10 cellular contexts compared by ENCODE assay signal in the genomic region with DNA sequence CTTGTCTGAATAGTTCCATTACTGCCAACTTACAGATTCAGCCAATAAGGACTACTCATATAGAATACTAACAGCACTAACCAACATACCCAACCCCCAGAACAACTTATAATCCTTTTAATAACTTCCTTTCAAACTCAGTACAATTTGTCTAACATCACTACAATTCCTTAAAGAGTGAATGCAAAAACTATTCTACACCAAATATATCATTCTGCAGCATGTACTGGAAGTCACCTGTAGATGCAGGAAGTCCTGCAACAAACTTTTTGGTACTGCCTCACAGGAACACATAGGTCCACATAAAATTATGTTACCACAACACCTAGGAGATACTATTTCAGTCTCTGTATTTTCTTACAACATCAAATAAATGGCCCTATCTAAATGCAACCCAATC. TPM values are rescaled to one million over a fixed set of nuclear protein-coding genes. Genes with fewer than 3 reads are reported as not detected.
DNase-seq lines count a peak whose midpoint lies in the region; ATAC-seq and TF ChIP-seq lines count a peak whose summit lies in the region.
"Had no signal": no experiment of that assay in that cellular context is flagged by ENCODE, and none has a peak within 500 bp of the region (broad histone marks: within the 10 kb centered on the region; RNA-seq: fewer than 3 reads in every experiment).

No MANE protein-coding gene starts in this region.

- peak overlapping the region; percentile 99 for H3K9ac ChIP-seq in mesenchymal stem cell (ENCODE audit: low read length)

- H3K14ac ChIP-seq in mesenchymal stem cell (ENCODE audit: low read length in 2 of 2), result no peak overlapping the region

- H2BK5ac ChIP-seq in mesenchymal stem cell (ENCODE audit: low read depth, low read length, poor library complexity, severe bottlenecking), result no peak overlapping the region

- H3K9me3 ChIP-seq in heart left ventricle (no peaks in the 10 kb centered on the region), mesenchymal stem cell (ENCODE audit: control insufficient read depth, low read length) (no peaks in the 10 kb centered on the region), vagina (no peaks in the 10 kb centered on the region)

- H3K4me1 ChIP-seq in heart left ventricle (peaks cover 26 to 81% (median 67%) of the 10 kb centered on the region in 12 donors), mesenchymal stem cell (ENCODE audit: control insufficient read depth, insufficient read depth, low read depth, low read length) (peaks cover 2% of the 10 kb centered on the region), vagina (peaks cover 66% of the 10 kb centered on the region)

- peaks cover 6% of the 10 kb centered on the region for H3K79me1 ChIP-seq in mesenchymal stem cell (replicated peaks; ENCODE audit: low read length, poor library complexity, severe bottlenecking)

- no peak overlapping the region for H2BK15ac ChIP-seq in mesenchymal stem cell (ENCODE audit: low read depth, poor library complexity, severe bottlenecking)

- H3K4me3 ChIP-seq in heart left ventricle (peak overlapping the region in 11 of 12 donors; percentile 2 to 100 (median 92)), brain microvascular endothelial cell (ENCODE audit: low read depth, low read length) (peak overlapping the region; percentile 91), mesenchymal stem cell (ENCODE audit: insufficient read depth in 1 of 2, low read depth in 1 of 2, low read length in 2 of 2) (peak overlapping the region in 1 of 2 experiments; percentile 86), vagina (peak overlapping the region; percentile 79 to 92)

- no peak overlapping the region for H4K8ac ChIP-seq in mesenchymal stem cell (ENCODE audit: low read length)

- no peak overlapping the region for H3K23ac ChIP-seq in mesenchymal stem cell (ENCODE audit: low read length in 2 of 2)

- H2BK120ac ChIP-seq in mesenchymal stem cell (ENCODE audit: low read depth, low read length), result no peak overlapping the region

- TF ChIP-seq POLR2A in heart left ventricle (IDR thresholded peaks at IDR 0.05), result no peak
- no peak for TF ChIP-seq POLR2A in vagina (IDR thresholded peaks at IDR 0.05)

- no peak overlapping the region for H3K18ac ChIP-seq in mesenchymal stem cell (ENCODE audit: low read depth in 1 of 2, low read length in 2 of 2)

- H3K27me3 ChIP-seq in heart left ventricle, result no peaks in the 10 kb centered on the region
- no peaks in the 10 kb centered on the region for H3K27me3 ChIP-seq in brain microvascular endothelial cell (replicated peaks)
- H3K27me3 ChIP-seq in mesenchymal stem cell (ENCODE audit: control insufficient read depth in 1 of 2, insufficient read depth in 1 of 2, low read length in 2 of 2), result no peaks in the 10 kb centered on the region
- H3K27me3 ChIP-seq in vagina, result no peaks in the 10 kb centered on the region

- TF ChIP-seq CTCF in heart left ventricle (IDR thresholded peaks at IDR 0.05) (no peak), brain microvascular endothelial cell (IDR thresholded peaks at IDR 0.05; ENCODE audit: low read depth, low read length, missing control alignments) (no peak), vagina (IDR thresholded peaks at IDR 0.05) (no peak)

- H2BK12ac ChIP-seq in mesenchymal stem cell (ENCODE audit: low read length in 2 of 2), result no peak overlapping the region

- DNase-seq in heart left ventricle, result no peak
- no peak for DNase-seq in left cardiac atrium
- no peak for DNase-seq in brain microvascular endothelial cell
- DNase-seq in mesenchymal stem cell, result peak; percentile 23
- DNase-seq in vagina (ENCODE audit: extremely low spot score in 2 of 2), result no peak
- no peak for DNase-seq in H4 (ENCODE audit: low spot score)
- DNase-seq: DMS79, SW 1271 had no signal

- in situ Hi-C loops in brain microvascular endothelial cell (cut with HindIII; ENCODE audit: low pct_ligation_motif_present, low sequenced_read_pairs), result no loop called here

- no peak for ATAC-seq in heart left ventricle
- ATAC-seq in left cardiac atrium, result no peak
- no peak for ATAC-seq in GM19324 (IDR thresholded peaks at IDR 0.05; ENCODE audit: low FRiP score, unreplicated experiment)
- ATAC-seq in HG02759 (IDR thresholded peaks at IDR 0.05; ENCODE audit: unreplicated experiment), result no peak

- intact Hi-C loops in heart left ventricle (cut with DNase I) (loop anchor here in 1 of 10 donors (10.0 kb wide), 1 partner anchor 87 kb away; no protein-coding TSS in a partner anchor), left cardiac atrium (cut with DNase I) (no loop called here), vagina (cut with DNase I) (no loop called here)

- no peak overlapping the region for H4K91ac ChIP-seq in mesenchymal stem cell (ENCODE audit: low read length)

- H2AFZ ChIP-seq in mesenchymal stem cell (ENCODE audit: low read depth, low read length), result no peak overlapping the region

- peak overlapping the region; percentile 51 for H3K4me2 ChIP-seq in mesenchymal stem cell (ENCODE audit: low read length, poor library complexity, severe bottlenecking)

- no peak overlapping the region for H3K4ac ChIP-seq in mesenchymal stem cell (ENCODE audit: low read depth in 1 of 2, low read length in 2 of 2)

- H3K27ac ChIP-seq in heart left ventricle (peak overlapping the region in 3 of 12 donors; percentile 99 to 100 (median 99)), brain microvascular endothelial cell (no peak overlapping the region), mesenchymal stem cell (ENCODE audit: low read length, poor library complexity, severe bottlenecking) (no peak overlapping the region), vagina (peak overlapping the region; percentile 99)

- no peak overlapping the region for H2AK5ac ChIP-seq in mesenchymal stem cell (ENCODE audit: low read length, severe bottlenecking)

- H3K36me3 ChIP-seq in heart left ventricle (peaks cover 3 to 62% (median 59%) of the 10 kb centered on the region in 9 donors), brain microvascular endothelial cell (replicated peaks) (peaks cover 53% of the 10 kb centered on the region), mesenchymal stem cell (ENCODE audit: control insufficient read depth in 1 of 2, insufficient read depth in 2 of 2, low read depth in 1 of 2, low read length in 2 of 2) (peaks cover 0 to 60% of the 10 kb centered on the region in 2 experiments), vagina (peaks cover 0 to 50% of the 10 kb centered on the region in 2 donors)

RNA-seq across cellular contexts. Expression of a gene that starts 2.1 kb away (rescaled TPM):
- total RNA-seq in heart left ventricle, result 10 to 100 TPM; 15.5 to 66.7 (median 26.8) TPM
- polyA plus RNA-seq in heart left ventricle, result 10 to 100 TPM; 19.4 to 25.3 TPM
- total RNA-seq in left cardiac atrium, result 10 to 100 TPM; 44.9 to 64.2 TPM
- polyA plus RNA-seq in mesenchymal stem cell (2013, experiment 1 of 2), result 87.8 TPM
- 78.4 TPM for polyA plus RNA-seq in mesenchymal stem cell (2013, experiment 2 of 2)
- total RNA-seq in vagina, result 269 TPM
- total RNA-seq in H4 (2014; rRNA removed; shearing (Covaris generic)), result 24.3 and 30.6 TPM in 2 replicates
